Comparison of ENCODE assay signal across 8 cellular contexts in genomic region chr19:10960314-10961072, GRCh38. TPM values are rescaled to one million over a fixed set of nuclear protein-coding genes. Genes with fewer than 3 reads are reported as not detected.
DNase-seq lines count a peak whose midpoint lies in the region; ATAC-seq and TF ChIP-seq lines count a peak whose summit lies in the region.

TSS of gene SMARCA4 (plus strand) at chr19:10961030. CDS start at chr19:10984152, 23,122 bp downstream.

- H3K9me3 Mint-ChIP-seq in activated naive CD8-positive, alpha-beta T cell (ENCODE audit: low read depth) = no peaks in the 10 kb centered on the region

- no peak for TF ChIP-seq CTCF in omental fat pad (IDR thresholded peaks at IDR 0.05)

- H3K27ac Mint-ChIP-seq in activated naive CD8-positive, alpha-beta T cell = peak within 1 kb of the TSS; percentile 86

- H3K4me3 Mint-ChIP-seq in activated naive CD8-positive, alpha-beta T cell = peak within 1 kb of the TSS; percentile 90

- ATAC-seq in HG02610 (IDR thresholded peaks at IDR 0.05; ENCODE audit: unreplicated experiment) (peak; percentile 77), omental fat pad (ENCODE audit: low FRiP score) (peak; percentile 97)

- peak within 1 kb of the TSS; percentile 83 for H3K4me3 ChIP-seq in GM08714 (ENCODE audit: low read length)

- H3K27me3 Mint-ChIP-seq in activated naive CD8-positive, alpha-beta T cell = no peaks in the 10 kb centered on the region

- DNase-seq in NCI-H1105 treated with DMSO at 0.1 percent for 48 hours (lab: John Stamatoyannopoulos, UW) (peak; percentile 95), SKM-1 treated with dmso at 0.1 percent for 144 hours (lab: John Stamatoyannopoulos, UW; ENCODE audit: unreplicated experiment) (peak; percentile 95), glomerular visceral epithelial cell (ENCODE audit: extremely low spot score) (peak; percentile 98), omental fat pad (ENCODE audit: low spot score) (peak; percentile 74)

- H3K27ac ChIP-seq in temporal lobe (ENCODE audit: low read depth, low read length) = peak within 1 kb of the TSS; percentile 91

- H3K4me1 Mint-ChIP-seq in activated naive CD8-positive, alpha-beta T cell (ENCODE audit: low read depth) = peaks cover 35% of the 10 kb centered on the region

- no peaks in the 10 kb centered on the region for H3K36me3 Mint-ChIP-seq in activated naive CD8-positive, alpha-beta T cell

RNA-seq across cellular contexts. Expression of gene SMARCA4, which starts in this region (rescaled TPM):
- 10 to 100 TPM; 42.4 to 89.9 (median 57.8) TPM for total RNA-seq in omental fat pad
- total RNA-seq in temporal lobe = 88.8 TPM

Comparison
In these comparisons a context has a peak if more than half of its experiments do, and no peak if none do; other contexts are left out.
1. Peak in every context shown above with its lines: DNase-seq, ATAC-seq, H3K4me3 ChIP-seq and H3K27ac ChIP-seq.